ENCODE assay signal across 29 cellular contexts in genomic region chr2:21039979-21040467, GRCh38. TPM values are rescaled to one million over a fixed set of nuclear protein-coding genes. Genes with fewer than 3 reads are reported as not detected.
"Had no signal": no experiment of that assay in that cellular context is flagged by ENCODE, and none has a peak within 500 bp of the region (broad histone marks: within the 10 kb centered on the region; RNA-seq: fewer than 3 reads in every experiment).

No MANE protein-coding gene starts in this region.

- DNase-seq: activated CD4-positive, alpha-beta T cell treated with anti-CD3 and anti-CD28 coated beads for 48 hours; activated CD4-positive, alpha-beta T cell treated with anti-CD3 and anti-CD28 coated beads, Interleukin-2, amount 50 U/mL, for 48 hours; activated CD8-positive, alpha-beta memory T cell treated with anti-CD3 and anti-CD28 coated beads for 24 hours; activated effector memory CD4-positive, alpha-beta T cell treated with Interleukin-2 at 50 U/mL for 16 hours; activated naive CD4-positive, alpha-beta T cell treated with Interleukin-2 at 50 U/mL for 16 hours; anterior cingulate cortex; body of pancreas; cerebellar nuclear complex; colonic mucosa; dorsolateral prefrontal cortex; effector memory CD4-positive, alpha-beta T cell; erythroblast; foreskin fibroblast; lower lobe of right lung; mesenchymal stem cell; natural killer cell; stimulated activated CD4-positive, alpha-beta T cell treated with anti-CD3 and anti-CD28 coated beads, Interleukin-1b, Interleukin-23, amount 100 ng/mL, for 48 hours; stimulated activated CD4-positive, alpha-beta T cell treated with anti-CD3 and anti-CD28 coated beads, Interleukin-4, amount 100 ng/mL, for 4 hours; stimulated activated CD8-positive, alpha-beta memory T cell treated with anti-CD3 and anti-CD28 coated beads, Interleukin-4, amount 100 ng/mL, for 48 hours; stimulated activated naive CD8-positive, alpha-beta T cell treated with anti-CD3 and anti-CD28 coated beads, Interleukin-15, amount 100 ng/mL, for 72 hours; substantia nigra; thyroid gland had no signal

- ATAC-seq: activated CD4-positive, CD25-positive, alpha-beta regulatory T cell treated with anti-CD3 and anti-CD28 coated beads, Interleukin-2, amount 50 U/mL, for 24 hours; body of pancreas; lower lobe of right lung; natural killer cell; sciatic nerve; stimulated activated memory B cell treated with anti-CD40 and anti-IgM and Interleukin-4, amounts not matched to agents 10 μg/mL and 1 μg/mL and 100 μg/mL, for 72 hours; stimulated activated naive CD8-positive, alpha-beta T cell treated with anti-CD3 and anti-CD28 coated beads, Interleukin-15, amount 100 ng/mL, for 72 hours had no signal

- H3K9me3 ChIP-seq: body of pancreas, colonic mucosa, lower lobe of right lung, thyroid gland had no signal

- H3K36me3 ChIP-seq: colonic mucosa, lower lobe of right lung, neural progenitor cell, thyroid gland had no signal

- H3K27ac ChIP-seq: colonic mucosa, dorsolateral prefrontal cortex, lower lobe of right lung, neural progenitor cell, thyroid gland, VCaP had no signal

- H3K4me3 ChIP-seq: body of pancreas, colonic mucosa, dorsolateral prefrontal cortex, lower lobe of right lung, neural progenitor cell, smooth muscle cell, thyroid gland had no signal

- H3K27me3 ChIP-seq: thyroid gland had no signal

RNA-seq across cellular contexts. Expression of gene APOB, which starts 3.9 kb away (rescaled TPM):
- total RNA-seq: natural killer cell; T-helper 1 cell treated with Interleukin-12 subunit alpha and Interleukin-12 subunit beta and Interleukin-4 antibody, amounts not matched to agents 30 ng/mL and 1 ng/mL, for 36 hours had no signal
